11 cellular contexts compared by ENCODE assay signal in the genomic region with DNA sequence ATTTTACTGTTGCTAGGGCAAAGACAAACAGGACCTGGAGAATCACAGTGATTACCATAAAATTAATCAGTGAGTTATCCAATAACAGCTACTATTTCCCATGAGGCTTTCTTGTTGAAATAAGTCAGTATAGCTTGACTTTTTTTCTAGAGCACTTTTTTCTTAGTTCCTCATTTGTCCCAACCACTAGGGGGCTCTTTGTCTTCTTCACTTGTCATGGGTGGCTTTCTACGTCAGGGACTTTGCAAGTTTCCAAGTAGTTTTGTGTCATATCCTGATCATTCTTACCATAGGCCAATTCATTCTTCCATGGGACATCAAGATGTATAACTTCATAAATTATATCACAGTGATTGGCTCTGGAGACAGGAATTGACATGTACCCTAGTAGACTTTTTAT.
DNase-seq lines count a peak whose midpoint lies in the region; ATAC-seq and TF ChIP-seq lines count a peak whose summit lies in the region.
"Had no signal": no experiment of that assay in that cellular context is flagged by ENCODE, and none has a peak within 500 bp of the region (broad histone marks: within the 10 kb centered on the region; RNA-seq: fewer than 3 reads in every experiment).

No MANE protein-coding gene starts in this region.

- no peaks in the 10 kb centered on the region for H3K9me2 ChIP-seq in OCI-LY1 (ENCODE audit: low read depth, low read length)

- H3F3A ChIP-seq in OCI-LY1 (ENCODE audit: insufficient read depth, low read length) = no peaks in the 10 kb centered on the region

- H3K27ac ChIP-seq in OCI-LY1 (ENCODE audit: low read depth, low read length, poor library complexity, severe bottlenecking) = no peak overlapping the region
- no peak overlapping the region for H3K27ac ChIP-seq in thyroid gland
- no peak overlapping the region for H3K27ac ChIP-seq in coronary artery

- no peaks in the 10 kb centered on the region for H3K4me1 Mint-ChIP-seq in T-cell
- no peaks in the 10 kb centered on the region for H3K4me1 Mint-ChIP-seq in stimulated activated naive B cell treated with anti-CD40 and anti-IgM and Interleukin-4, amounts not matched to agents 10 μg/mL and 1 μg/mL and 100 μg/mL, for 72 hours

- DNase-seq in SKM-1 treated with dmso at 0.1 percent for 144 hours (lab: John Stamatoyannopoulos, UW; ENCODE audit: unreplicated experiment) (peak; percentile 9), SKM-1 (lab: John Stamatoyannopoulos, UW; ENCODE audit: unreplicated experiment) (no peak), fibroblast of pulmonary artery (ENCODE audit: low read depth) (peak; percentile 52), thyroid gland (no peak), coronary artery (ENCODE audit: low spot score) (no peak), T-cell (no peak)
- DNase-seq in stimulated activated naive B cell treated with anti-CD40 and anti-IgM and Interleukin-4, amounts not matched to agents 10 μg/mL and 1 μg/mL and 100 μg/mL, for 72 hours = no peak
- DNase-seq: C1 segment of cervical spinal cord, NCI-H774 had no signal

- POLR2A ChIA-PET in T-cell (lab: Charles Lee) = no interaction called here

- H3K9me3 ChIP-seq in OCI-LY1 (ENCODE audit: low read length) (no peaks in the 10 kb centered on the region), thyroid gland (no peaks in the 10 kb centered on the region)

- no peaks in the 10 kb centered on the region for H3K27me3 Mint-ChIP-seq in T-cell
- H3K27me3 Mint-ChIP-seq in stimulated activated naive B cell treated with anti-CD40 and anti-IgM and Interleukin-4, amounts not matched to agents 10 μg/mL and 1 μg/mL and 100 μg/mL, for 72 hours = no peaks in the 10 kb centered on the region

- H3K4me3 ChIP-seq in OCI-LY1 (ENCODE audit: low read depth, low read length, poor library complexity, severe bottlenecking) (no peak overlapping the region), fibroblast of pulmonary artery (replicated peaks; ENCODE audit: low read depth, low read length) (no peak overlapping the region), thyroid gland (replicated peaks in 1 of 3) (no peak overlapping the region), coronary artery (no peak overlapping the region)

- no peak overlapping the region for H2AFZ ChIP-seq in OCI-LY1 (ENCODE audit: low read length)

- 38 to 47% methylated on average over 1 of the region's 1 CpG for WGBS in thyroid gland, 2 donors

- H3K36me3 ChIP-seq in OCI-LY1 (ENCODE audit: insufficient read depth, low read length) (no peaks in the 10 kb centered on the region), thyroid gland (no peaks in the 10 kb centered on the region)

- no peak overlapping the region for H3K27ac Mint-ChIP-seq in T-cell
- H3K27ac Mint-ChIP-seq in stimulated activated naive B cell treated with anti-CD40 and anti-IgM and Interleukin-4, amounts not matched to agents 10 μg/mL and 1 μg/mL and 100 μg/mL, for 72 hours = no peak overlapping the region

- CTCF ChIA-PET in T-cell (lab: Charles Lee) = no interaction called here

- no peaks in the 10 kb centered on the region for H4K20me1 ChIP-seq in OCI-LY1 (ENCODE audit: insufficient read depth, low read length)

- intact Hi-C loops in thyroid gland (cut with DNase I) = no loop called here

- no peak overlapping the region for H3K4me2 ChIP-seq in OCI-LY1 (ENCODE audit: low read length)

- no peak for TF ChIP-seq POLR2A in thyroid gland (IDR thresholded peaks at IDR 0.05)

- no peak overlapping the region for H3K9ac ChIP-seq in OCI-LY1 (ENCODE audit: low read length)

- no peaks in the 10 kb centered on the region for H3K79me2 ChIP-seq in OCI-LY1 (ENCODE audit: insufficient read depth, low read length)

- H3K36me3 Mint-ChIP-seq in T-cell = no peaks in the 10 kb centered on the region
- H3K36me3 Mint-ChIP-seq in stimulated activated naive B cell treated with anti-CD40 and anti-IgM and Interleukin-4, amounts not matched to agents 10 μg/mL and 1 μg/mL and 100 μg/mL, for 72 hours = no peaks in the 10 kb centered on the region

- H3K4me3 Mint-ChIP-seq in T-cell = no peak overlapping the region
- H3K4me3 Mint-ChIP-seq in stimulated activated naive B cell treated with anti-CD40 and anti-IgM and Interleukin-4, amounts not matched to agents 10 μg/mL and 1 μg/mL and 100 μg/mL, for 72 hours = no peak overlapping the region

- no peak for ATAC-seq in T-cell (replicated peaks in 1 of 4)
- ATAC-seq in stimulated activated naive B cell treated with anti-CD40 and anti-IgM and Interleukin-4, amounts not matched to agents 10 μg/mL and 1 μg/mL and 100 μg/mL, for 72 hours (replicated peaks) = no peak
- ATAC-seq: HCT116 had no signal

- H3K27me3 ChIP-seq in OCI-LY1 (ENCODE audit: insufficient read depth, low read length) (no peaks in the 10 kb centered on the region), thyroid gland (no peaks in the 10 kb centered on the region)

- TF ChIP-seq CTCF in OCI-LY1 (IDR thresholded peaks at IDR 0.05; ENCODE audit: low read length) (peak; percentile 63), fibroblast of pulmonary artery (IDR thresholded peaks at IDR 0.05; ENCODE audit: low read length, missing control alignments) (peak; percentile 56), thyroid gland (IDR thresholded peaks at IDR 0.05) (peak in 4 of 6 experiments; percentile 17 to 40 (median 35)), coronary artery (IDR thresholded peaks at IDR 0.05) (no peak)

- H3K9me3 Mint-ChIP-seq in T-cell = peaks cover 4 to 32% (median 16%) of the 10 kb centered on the region in 3 donors
- peaks cover 0 to 3% of the 10 kb centered on the region in 2 donors for H3K9me3 Mint-ChIP-seq in stimulated activated naive B cell treated with anti-CD40 and anti-IgM and Interleukin-4, amounts not matched to agents 10 μg/mL and 1 μg/mL and 100 μg/mL, for 72 hours

- H3K4me1 ChIP-seq in OCI-LY1 (ENCODE audit: insufficient read depth, low read length, severe bottlenecking) (no peaks in the 10 kb centered on the region), thyroid gland (no peaks in the 10 kb centered on the region)

Comparison
In these comparisons a context has a peak if more than half of its experiments do, and no peak if none do; other contexts are left out.
1. DNase-seq: peak in SKM-1 treated with dmso at 0.1 percent for 144 hours (single experiment) and fibroblast of pulmonary artery (single experiment); none in SKM-1 (single experiment), thyroid gland (0 of 2), coronary artery (single experiment), T-cell (0 of 34) and stimulated activated naive B cell treated with anti-CD40 and anti-IgM and Interleukin-4, amounts not matched to agents 10 μg/mL and 1 μg/mL and 100 μg/mL, for 72 hours (single experiment).